In the genomic region with DNA sequence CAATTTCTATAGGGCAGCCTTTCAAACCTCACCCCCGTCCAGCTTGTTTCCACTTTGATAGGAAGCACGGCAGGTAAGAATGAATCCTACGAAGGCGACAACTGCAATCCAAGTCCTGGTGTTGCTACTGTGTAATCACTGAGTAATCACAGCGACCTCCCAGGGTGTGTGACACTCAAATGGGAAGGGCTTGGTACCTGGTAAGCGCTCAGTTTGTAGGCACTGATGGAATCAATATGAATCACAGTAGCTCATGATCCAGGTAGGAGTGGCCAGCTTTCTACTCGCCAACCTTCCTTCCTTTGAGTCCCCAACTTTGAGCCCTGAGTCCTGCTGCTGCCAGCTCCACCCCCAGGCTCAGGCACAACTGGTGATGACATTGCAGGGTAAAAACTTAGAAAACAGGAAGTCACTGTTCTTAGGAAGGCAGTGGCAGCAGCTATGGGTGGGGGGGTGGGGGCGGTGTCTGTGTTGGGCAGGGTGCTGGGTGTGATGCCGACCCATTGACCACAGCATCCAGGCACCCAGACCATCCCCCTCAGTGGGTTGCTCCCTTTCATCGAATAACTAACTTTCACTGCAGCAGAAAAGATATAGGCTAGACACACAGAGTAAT, we compare ENCODE assay signal across 8 cellular contexts.
DNase-seq lines count a peak whose midpoint lies in the region; ATAC-seq, FAIRE-seq and TF ChIP-seq lines count a peak whose summit lies in the region.

No MANE protein-coding gene starts in this region.

- H3K23ac ChIP-seq in H1 (ENCODE audit: insufficient read length) = no peak overlapping the region

- no peak overlapping the region for H4K5ac ChIP-seq in H1 (ENCODE audit: insufficient read length, low read depth, low read length)

- H4K91ac ChIP-seq in H1 (replicated peaks; ENCODE audit: insufficient read length, low read length) = no peak overlapping the region

- no peak overlapping the region for H2BK120ac ChIP-seq in H1 (replicated peaks; ENCODE audit: low read depth, low read length)

- no peaks in the 10 kb centered on the region for H3K9me3 ChIP-seq in H1 (ENCODE audit: insufficient read depth in 2 of 2, low read depth in 1 of 2, low read length in 1 of 2)

- no peak overlapping the region for H3K4me2 ChIP-seq in H1 (ENCODE audit: insufficient read depth in 1 of 2, low read depth in 2 of 2, low read length in 2 of 2)

- H4K20me1 ChIP-seq in H1 (replicated peaks in 1 of 2; ENCODE audit: control insufficient read depth in 1 of 2, insufficient read depth in 2 of 2, low read length in 2 of 2) = no peaks in the 10 kb centered on the region

- no peak overlapping the region for H3K4ac ChIP-seq in H1 (replicated peaks; ENCODE audit: insufficient read length, low read depth, low read length)

- no peaks in the 10 kb centered on the region for H3K23me2 ChIP-seq in H1 (ENCODE audit: low read depth, low read length)

- H3K18ac ChIP-seq in H1 (ENCODE audit: extremely low read depth, low read length) = no peak overlapping the region

- H3K27me3 ChIP-seq in H1 (replicated peaks in 1 of 4; ENCODE audit: control insufficient read depth in 3 of 4, extremely low read depth in 1 of 4, insufficient read depth in 3 of 4, low read length in 3 of 4) = no peaks in the 10 kb centered on the region; a peak in 1 of 7 replicates

- H3K4me1 ChIP-seq in H1 (replicated peaks in 1 of 4; ENCODE audit: control insufficient read depth in 3 of 4, insufficient read depth in 4 of 4, low read length in 3 of 4) = peaks cover 0 to 4% (median 2%) of the 10 kb centered on the region in 4 experiments; a peak in 5 of 7 replicates

- no peaks in the 10 kb centered on the region for H3K79me2 ChIP-seq in H1 (ENCODE audit: control insufficient read depth in 1 of 2, insufficient read depth in 2 of 2, low read length in 2 of 2)

- H4K8ac ChIP-seq in H1 (ENCODE audit: extremely low read depth, insufficient read depth, low read length) = no peak overlapping the region

- no peak for FAIRE-seq in H1 (lab: Jason Lieb, UNC)

- H2AK5ac ChIP-seq in H1 (ENCODE audit: low read depth, low read length) = no peak overlapping the region

- H3K56ac ChIP-seq in H1 (replicated peaks; ENCODE audit: insufficient read length, low read depth, low read length) = no peak overlapping the region

- DNase-seq in KG1 (lab: John Stamatoyannopoulos, UW) (peak; percentile 47), H1 (ENCODE audit: low read depth in 1 of 2, low spot score in 2 of 2) (no peak), T1000 (lab: John Stamatoyannopoulos, UW) (no peak), COR-L47 (lab: John Stamatoyannopoulos, UW) (no peak)
- peak; percentile 43 to 49 for DNase-seq in activated CD4-positive, alpha-beta T cell treated with anti-CD3 and anti-CD28 coated beads for 24 hours (ENCODE audit: low read depth in 2 of 2)
- peak; percentile 34 for DNase-seq in stimulated activated CD8-positive, alpha-beta memory T cell treated with anti-CD3 and anti-CD28 coated beads, Interleukin-15, amount 100 ng/mL, for 1 hour (ENCODE audit: low read depth)

- no peak overlapping the region for H3K14ac ChIP-seq in H1 (ENCODE audit: insufficient read length)

- TF ChIP-seq EP300 in H1 (IDR thresholded peaks at IDR 0.05; ENCODE audit: borderline replicate concordance in 1 of 2, low read depth in 2 of 2, low read length in 2 of 2) = no peak

- 81% methylated on average over 8 of the region's 10 CpGs; no CpG with 5 or more reads in 1 of the 2 experiments for WGBS in H1 (ENCODE audit: extremely low coverage in 1 of 2, insufficient coverage in 1 of 2, insufficient read length in 1 of 2, insufficient replicate concordance in 2 of 2, low coverage in 1 of 2, low lambda C conversion rate in 2 of 2, missing lambda C conversion rate in 1 of 2), 2 experiments

- H2BK20ac ChIP-seq in H1 (ENCODE audit: low read length) = 0 out of 2 replicates have a peak overlapping the region, but pooled peaks have one; percentile 61

- no peak overlapping the region for H3K9ac ChIP-seq in H1 (replicated peaks in 1 of 4; ENCODE audit: extremely low read depth in 1 of 4, low read depth in 3 of 4, low read length in 3 of 4)

- H2BK15ac ChIP-seq in H1 (ENCODE audit: low read length) = no peak overlapping the region

- POLR2A ChIA-PET in H1 (lab: Charles Lee; ENCODE audit: partially characterized antibody) = interaction anchor here (0.6 to 1.1 kb wide), 3 partner anchors 9 to 42 kb away, joined by 4 read pairs; no protein-coding TSS in a partner anchor

- no peak overlapping the region for H2BK5ac ChIP-seq in H1 (ENCODE audit: low read depth, low read length)

- ATAC-seq in GM19463 (IDR thresholded peaks at IDR 0.05; ENCODE audit: unreplicated experiment) (peak; percentile 92), HG02571 (IDR thresholded peaks at IDR 0.05; ENCODE audit: unreplicated experiment) (no peak)

- H3K79me1 ChIP-seq in H1 (ENCODE audit: low read depth, low read length) = no peaks in the 10 kb centered on the region

- no peak for TF ChIP-seq RAD21 in H1 (IDR thresholded peaks at IDR 0.05 in 1 of 2, conservative IDR thresholded peaks at IDR 0.05 in 1 of 2; ENCODE audit: low read depth in 2 of 2, low read length in 2 of 2)

- no peak overlapping the region for H3K4me3 ChIP-seq in H1 (ENCODE audit: extremely low read depth in 1 of 4, insufficient read depth in 2 of 4, low read depth in 3 of 4, low read length in 4 of 4)

- H3K36me3 ChIP-seq in H1 (ENCODE audit: control insufficient read depth in 2 of 4, insufficient read depth in 4 of 4, low read length in 3 of 4) = no peaks in the 10 kb centered on the region

- H3K27ac ChIP-seq in H1 (ENCODE audit: low read depth, low read length) = no peak overlapping the region

- no peak for TF ChIP-seq POLR2A in H1 (IDR thresholded peaks at IDR 0.05; ENCODE audit: control extremely low read depth in 1 of 2, low read depth in 2 of 2, low read length in 2 of 2)

- H2BK12ac ChIP-seq in H1 (ENCODE audit: low read depth, low read length) = no peak overlapping the region

- CTCF ChIA-PET in H1 (lab: Charles Lee; ENCODE audit: partially characterized antibody) = interaction anchor here (0.6 to 2.1 kb wide), 16 partner anchors 9 to 720 kb away, joined by 3 to 16 read pairs (median 4); no protein-coding TSS in a partner anchor

- no peak for TF ChIP-seq CTCF in H1 (IDR thresholded peaks at IDR 0.05; ENCODE audit: control extremely low read depth in 1 of 3, insufficient read depth in 1 of 3, low read depth in 1 of 3, low read length in 3 of 3)

- H2AFZ ChIP-seq in H1 (ENCODE audit: low read length) = 0 out of 2 replicates have a peak overlapping the region, but pooled peaks have one; percentile 79

TF ChIP-seq in H1, 55 proteins besides CTCF, POLR2A, EP300 and RAD21:
- TF ChIP-seq HDAC2 (IDR thresholded peaks at IDR 0.05; ENCODE audit: borderline replicate concordance in 1 of 2, low read depth in 2 of 2, low read length in 2 of 2) (no peak), TAF1 (IDR thresholded peaks at IDR 0.05; ENCODE audit: low read depth, low read length) (no peak), SIRT6 (IDR thresholded peaks at IDR 0.05; ENCODE audit: low read length) (no peak), RBBP5 (IDR thresholded peaks at IDR 0.05; ENCODE audit: borderline replicate concordance, low read depth, low read length) (no peak), JUN (IDR thresholded peaks at IDR 0.05; ENCODE audit: low read depth, low read length) (no peak), ZNF274 (IDR thresholded peaks at IDR 0.05; ENCODE audit: borderline replicate concordance, extremely low read depth, low read length) (no peak), SP4 (IDR thresholded peaks at IDR 0.05; ENCODE audit: low read length) (no peak), BCL11A (IDR thresholded peaks at IDR 0.05; ENCODE audit: low read depth in 2 of 2, low read length in 2 of 2) (no peak), POU5F1 (IDR thresholded peaks at IDR 0.05; ENCODE audit: low read depth, low read length) (no peak), BRCA1 (IDR thresholded peaks at IDR 0.05; ENCODE audit: low read depth, low read length) (no peak), YY1 (IDR thresholded peaks at IDR 0.05; ENCODE audit: low read depth, low read length) (no peak), CEBPB (IDR thresholded peaks at IDR 0.05; ENCODE audit: low read depth, low read length) (no peak)
- TF ChIP-seq, protein P1, sequence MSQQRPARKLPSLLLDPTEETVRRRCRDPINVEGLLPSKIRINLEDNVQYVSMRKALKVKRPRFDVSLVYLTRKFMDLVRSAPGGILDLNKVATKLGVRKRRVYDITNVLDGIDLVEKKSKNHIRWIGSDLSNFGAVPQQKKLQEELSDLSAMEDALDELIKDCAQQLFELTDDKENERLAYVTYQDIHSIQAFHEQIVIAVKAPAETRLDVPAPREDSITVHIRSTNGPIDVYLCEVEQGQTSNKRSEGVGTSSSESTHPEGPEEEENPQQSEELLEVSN (IDR thresholded peaks at IDR 0.05) = no peak
- TF ChIP-seq, protein P2, sequence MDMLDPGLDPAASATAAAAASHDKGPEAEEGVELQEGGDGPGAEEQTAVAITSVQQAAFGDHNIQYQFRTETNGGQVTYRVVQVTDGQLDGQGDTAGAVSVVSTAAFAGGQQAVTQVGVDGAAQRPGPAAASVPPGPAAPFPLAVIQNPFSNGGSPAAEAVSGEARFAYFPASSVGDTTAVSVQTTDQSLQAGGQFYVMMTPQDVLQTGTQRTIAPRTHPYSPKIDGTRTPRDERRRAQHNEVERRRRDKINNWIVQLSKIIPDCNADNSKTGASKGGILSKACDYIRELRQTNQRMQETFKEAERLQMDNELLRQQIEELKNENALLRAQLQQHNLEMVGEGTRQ (IDR thresholded peaks at IDR 0.05; ENCODE audit: low read length) = no peak
TF ChIP-seq in H1: peak in this region for 0.

Comparison
In these comparisons a context has a peak if more than half of its experiments do, and no peak if none do; other contexts are left out.
1. DNase-seq: peak in KG1 (single experiment), activated CD4-positive, alpha-beta T cell treated with anti-CD3 and anti-CD28 coated beads for 24 hours (2 of 2) and stimulated activated CD8-positive, alpha-beta memory T cell treated with anti-CD3 and anti-CD28 coated beads, Interleukin-15, amount 100 ng/mL, for 1 hour (single experiment); none in H1 (0 of 2), T1000 (single experiment) and COR-L47 (single experiment).